ENCODE assay signal across 8 cellular contexts in genomic region chr6:108588586-108588985, GRCh38. TPM values are rescaled to one million over a fixed set of nuclear protein-coding genes. Genes with fewer than 3 reads are reported as not detected.
DNase-seq lines count a peak whose midpoint lies in the region; ATAC-seq and TF ChIP-seq lines count a peak whose summit lies in the region.

No MANE protein-coding gene starts in this region.

- no peak for DNase-seq in activated CD8-positive, alpha-beta memory T cell treated with anti-CD3 and anti-CD28 coated beads, Interleukin-2, amount 10 ng/mL, durations not matched to agents 7 days and 5 days
- DNase-seq in activated CD8-positive, alpha-beta memory T cell treated with anti-CD3 and anti-CD28 coated beads, Interleukin-2, amount 50 U/mL, for 48 hours: no peak
- DNase-seq in chondrocyte (ENCODE audit: low spot score) (no peak), mesenchymal stem cell (peak; percentile 78), transverse colon (peak; percentile 31), SKM-1 treated with dmso at 0.1 percent for 144 hours (lab: John Stamatoyannopoulos, UW; ENCODE audit: unreplicated experiment) (no peak), NCI-H510A (lab: John Stamatoyannopoulos, UW) (no peak)

- H3K36me3 Mint-ChIP-seq in activated CD8-positive, alpha-beta memory T cell treated with anti-CD3 and anti-CD28 coated beads, Interleukin-2, amount 10 ng/mL, durations not matched to agents 7 days and 5 days: peaks cover 4% of the 10 kb centered on the region
- no peaks in the 10 kb centered on the region for H3K36me3 Mint-ChIP-seq in chondrocyte (ENCODE audit: low read depth)

- peak overlapping the region; percentile 16 for H3K27ac Mint-ChIP-seq in activated CD8-positive, alpha-beta memory T cell treated with anti-CD3 and anti-CD28 coated beads, Interleukin-2, amount 10 ng/mL, durations not matched to agents 7 days and 5 days
- H3K27ac Mint-ChIP-seq in chondrocyte (ENCODE audit: unreplicated experiment): peak overlapping the region; percentile 94

- no peak overlapping the region for H2AFZ ChIP-seq in mesenchymal stem cell (ENCODE audit: low read depth, low read length)

- peak overlapping the region; percentile 15 for H2BK120ac ChIP-seq in mesenchymal stem cell (ENCODE audit: low read depth, low read length)

- no peak overlapping the region for H2BK15ac ChIP-seq in mesenchymal stem cell (ENCODE audit: low read depth, poor library complexity, severe bottlenecking)

- H3K9me3 ChIP-seq in mesenchymal stem cell (ENCODE audit: control insufficient read depth, low read length) (no peaks in the 10 kb centered on the region), transverse colon (no peaks in the 10 kb centered on the region)

- no peaks in the 10 kb centered on the region for H3K9me3 Mint-ChIP-seq in activated CD8-positive, alpha-beta memory T cell treated with anti-CD3 and anti-CD28 coated beads, Interleukin-2, amount 10 ng/mL, durations not matched to agents 7 days and 5 days (ENCODE audit: low read depth)
- H3K9me3 Mint-ChIP-seq in chondrocyte (ENCODE audit: low read depth): no peaks in the 10 kb centered on the region

- H2BK12ac ChIP-seq in mesenchymal stem cell (ENCODE audit: low read length in 2 of 2): no peak overlapping the region

- no peak for TF ChIP-seq CTCF in chondrocyte (IDR thresholded peaks at IDR 0.05)
- no peak for TF ChIP-seq CTCF in transverse colon (IDR thresholded peaks at IDR 0.05)

- 0% methylated on average over 1 of the region's 1 CpG for WGBS in mesenchymal stem cell
- 16 to 50% methylated on average over 1 of the region's 1 CpG for WGBS in transverse colon (ENCODE audit: low coverage in 1 of 2), 2 donors

- no peaks in the 10 kb centered on the region for H3K27me3 ChIP-seq in mesenchymal stem cell (ENCODE audit: control insufficient read depth in 1 of 2, insufficient read depth in 1 of 2, low read length in 2 of 2)
- no peaks in the 10 kb centered on the region for H3K27me3 ChIP-seq in transverse colon

- H3K18ac ChIP-seq in mesenchymal stem cell (ENCODE audit: low read depth in 1 of 2, low read length in 2 of 2): no peak overlapping the region

- peaks cover 51% of the 10 kb centered on the region for H3K4me1 Mint-ChIP-seq in activated CD8-positive, alpha-beta memory T cell treated with anti-CD3 and anti-CD28 coated beads, Interleukin-2, amount 10 ng/mL, durations not matched to agents 7 days and 5 days
- H3K4me1 Mint-ChIP-seq in chondrocyte (ENCODE audit: low read depth): peaks cover 92% of the 10 kb centered on the region

- peak; percentile 35 for ATAC-seq in activated CD8-positive, alpha-beta memory T cell treated with anti-CD3 and anti-CD28 coated beads, Interleukin-2, amount 10 ng/mL, durations not matched to agents 7 days and 5 days
- ATAC-seq in GM18511 (IDR thresholded peaks at IDR 0.05; ENCODE audit: unreplicated experiment): no peak

- peaks cover 3% of the 10 kb centered on the region for H3K79me1 ChIP-seq in mesenchymal stem cell (replicated peaks; ENCODE audit: low read length, poor library complexity, severe bottlenecking)

- H3K4me3 ChIP-seq in mesenchymal stem cell (ENCODE audit: insufficient read depth in 1 of 2, low read depth in 1 of 2, low read length in 2 of 2) (peak overlapping the region in 1 of 2 experiments; percentile 12), transverse colon (no peak overlapping the region)

- H3K4me2 ChIP-seq in mesenchymal stem cell (ENCODE audit: low read length, poor library complexity, severe bottlenecking): no peak overlapping the region

- H4K91ac ChIP-seq in mesenchymal stem cell (ENCODE audit: low read length): no peak overlapping the region

- H3K23ac ChIP-seq in mesenchymal stem cell (ENCODE audit: low read length in 2 of 2): no peak overlapping the region

- H4K8ac ChIP-seq in mesenchymal stem cell (ENCODE audit: low read length): no peak overlapping the region

- no peak overlapping the region for H3K14ac ChIP-seq in mesenchymal stem cell (ENCODE audit: low read length in 2 of 2)

- CTCF ChIA-PET in activated CD8-positive, alpha-beta memory T cell treated with anti-CD3 and anti-CD28 coated beads, Interleukin-2, amount 10 ng/mL, durations not matched to agents 7 days and 5 days (lab: Charles Lee): interaction anchor here (1.0 kb wide), 1 partner anchor 16 kb away, joined by 3 read pairs; no protein-coding TSS in a partner anchor

- no peak for TF ChIP-seq EP300 in transverse colon (IDR thresholded peaks at IDR 0.05; ENCODE audit: low read depth)

- in situ Hi-C loops in transverse colon (cut with MboI; ENCODE audit: low pct_ligation_motif_present in 1 of 4, low pct_unique_long_range_greater_than_20kb in 1 of 4, low sequenced_read_pairs in 3 of 4): no loop called here

- H3K9ac ChIP-seq in mesenchymal stem cell (ENCODE audit: low read length): peak overlapping the region; percentile 40

- no peak for TF ChIP-seq POLR2A in transverse colon (IDR thresholded peaks at IDR 0.05)

- no peak overlapping the region for H3K4ac ChIP-seq in mesenchymal stem cell (ENCODE audit: low read depth in 1 of 2, low read length in 2 of 2)

- H3K27me3 Mint-ChIP-seq in activated CD8-positive, alpha-beta memory T cell treated with anti-CD3 and anti-CD28 coated beads, Interleukin-2, amount 10 ng/mL, durations not matched to agents 7 days and 5 days: no peaks in the 10 kb centered on the region
- H3K27me3 Mint-ChIP-seq in chondrocyte (ENCODE audit: low read depth): no peaks in the 10 kb centered on the region

- H3K4me1 ChIP-seq in mesenchymal stem cell (ENCODE audit: control insufficient read depth, insufficient read depth, low read depth, low read length): peaks cover 24% of the 10 kb centered on the region
- peaks cover 64 to 97% (median 89%) of the 10 kb centered on the region in 4 donors for H3K4me1 ChIP-seq in transverse colon

- no peak overlapping the region for H2AK5ac ChIP-seq in mesenchymal stem cell (ENCODE audit: low read length, severe bottlenecking)

- H2BK5ac ChIP-seq in mesenchymal stem cell (ENCODE audit: low read depth, low read length, poor library complexity, severe bottlenecking): no peak overlapping the region

- H3K4me3 Mint-ChIP-seq in activated CD8-positive, alpha-beta memory T cell treated with anti-CD3 and anti-CD28 coated beads, Interleukin-2, amount 10 ng/mL, durations not matched to agents 7 days and 5 days: no peak overlapping the region
- H3K4me3 Mint-ChIP-seq in chondrocyte (ENCODE audit: unreplicated experiment): peak overlapping the region; percentile 42

- intact Hi-C loops in transverse colon (cut with DNase I; ENCODE audit: low total_unique reads): loop anchor here (2.0 kb wide), 1 partner anchor 28 kb away; the partner anchor contains the start of gene FOXO3

- H3K27ac ChIP-seq in mesenchymal stem cell (ENCODE audit: low read length, poor library complexity, severe bottlenecking): peak overlapping the region; percentile 56
- peak overlapping the region; percentile 86 to 91 (median 89) for H3K27ac ChIP-seq in transverse colon

- no peaks in the 10 kb centered on the region for H3K36me3 ChIP-seq in mesenchymal stem cell (ENCODE audit: control insufficient read depth in 1 of 2, insufficient read depth in 2 of 2, low read depth in 1 of 2, low read length in 2 of 2)
- no peaks in the 10 kb centered on the region for H3K36me3 ChIP-seq in transverse colon

RNA-seq across cellular contexts. Expression of gene FOXO3, which starts 27.9 kb away (rescaled TPM):
- 10 to 100 TPM; 13.4 to 14.7 TPM for total RNA-seq in activated CD8-positive, alpha-beta memory T cell treated with anti-CD3 and anti-CD28 coated beads, Interleukin-2, amount 10 ng/mL, durations not matched to agents 7 days and 5 days
- total RNA-seq in chondrocyte (42.7 to 58.1 TPM (median 45.0 TPM) in 3 replicates), transverse colon (10 to 100 TPM; 29.9 to 66.1 (median 59.1) TPM)
- 19.2 TPM for polyA plus RNA-seq in mesenchymal stem cell (2013, experiment 1 of 2)
- polyA plus RNA-seq in mesenchymal stem cell (2013, experiment 2 of 2): 18.8 TPM

Comparison
In these comparisons a context has a peak if more than half of its experiments do, and no peak if none do; other contexts are left out.
1. DNase-seq: peak in mesenchymal stem cell (single experiment) and transverse colon (single experiment); none in activated CD8-positive, alpha-beta memory T cell treated with anti-CD3 and anti-CD28 coated beads, Interleukin-2, amount 10 ng/mL, durations not matched to agents 7 days and 5 days (single experiment), activated CD8-positive, alpha-beta memory T cell treated with anti-CD3 and anti-CD28 coated beads, Interleukin-2, amount 50 U/mL, for 48 hours (single experiment), chondrocyte (single experiment), SKM-1 treated with dmso at 0.1 percent for 144 hours (single experiment) and NCI-H510A (single experiment).